Comparison of ENCODE assay signal across 15 cellular contexts in genomic region chr5:82272957-82273356, GRCh38. TPM values are rescaled to one million over a fixed set of nuclear protein-coding genes. Genes with fewer than 3 reads are reported as not detected.
DNase-seq lines count a peak whose midpoint lies in the region; ATAC-seq lines count a peak whose summit lies in the region.
"Had no signal": no experiment of that assay in that cellular context is flagged by ENCODE, and none has a peak within 500 bp of the region (broad histone marks: within the 10 kb centered on the region; RNA-seq: fewer than 3 reads in every experiment).

No MANE protein-coding gene starts in this region.

- peak; percentile 10 for DNase-seq in NCI-H82 (lab: John Stamatoyannopoulos, UW)
- DNase-seq in NCI-H82 treated with DMSO at 0.1 percent for 48 hours (lab: John Stamatoyannopoulos, UW; ENCODE audit: unreplicated experiment): no peak
- peak; percentile 82 for DNase-seq in ELF-1 (ENCODE audit: low read depth, low spot score)
- no peak for DNase-seq in SK-N-MC (ENCODE audit: low read depth, low spot score)
- no peak for DNase-seq in naive B cell
- DNase-seq in HT-29 (ENCODE audit: low spot score): no peak
- DNase-seq in GDM1 (lab: John Stamatoyannopoulos, UW): no peak
- DNase-seq in activated CD4-positive, CD25-positive, alpha-beta regulatory T cell (lab: John Stamatoyannopoulos, UW): no peak
- DNase-seq: 8988T; H7; naive thymus-derived CD4-positive, alpha-beta T cell; NCI-H1092; NCI-H446 had no signal

- H3K27ac Mint-ChIP-seq in naive B cell: peak overlapping the region; percentile 72 to 99 (median 93)

- H3K27ac ChIP-seq in SK-N-MC: peak overlapping the region; percentile 23
- H3K27ac ChIP-seq: tibial nerve had no signal

- H3K9ac ChIP-seq in SK-N-MC (ENCODE audit: insufficient read length): no peak overlapping the region

- peaks cover 28 to 32% of the 10 kb centered on the region in 2 donors for H3K36me3 Mint-ChIP-seq in naive B cell

- no peaks in the 10 kb centered on the region for H3K9me3 ChIP-seq in SK-N-MC (ENCODE audit: low read depth, low read length)
- H3K9me3 ChIP-seq: tibial nerve had no signal

- peaks cover 0 to 9% (median 2%) of the 10 kb centered on the region in 7 donors for H3K9me3 Mint-ChIP-seq in naive B cell

- H3K4me3 Mint-ChIP-seq in naive B cell: peak overlapping the region in 2 of 8 donors; percentile 56 to 76

- peaks cover 48% of the 10 kb centered on the region for H3K36me3 ChIP-seq in SK-N-MC (ENCODE audit: insufficient read depth, low read length)

- no peak overlapping the region for H3K4me3 ChIP-seq in SK-N-MC
- H3K4me3 ChIP-seq: tibial nerve had no signal

- H3K4me1 Mint-ChIP-seq in naive B cell: peaks cover 31 to 47% (median 46%) of the 10 kb centered on the region in 3 donors

- H3K27me3 Mint-ChIP-seq in naive B cell: no peaks in the 10 kb centered on the region
- H3K27me3 Mint-ChIP-seq: naive thymus-derived CD4-positive, alpha-beta T cell had no signal

- no peak for ATAC-seq in naive B cell (ENCODE audit: low read depth in 2 of 2)
- ATAC-seq: naive thymus-derived CD4-positive, alpha-beta T cell; sciatic nerve had no signal

RNA-seq across cellular contexts. Expression of gene RPS23, which starts 5.2 kb away (rescaled TPM):
- 1,000 to 10,000 TPM; 2,987 to 4,520 (median 3,845) TPM for polyA plus RNA-seq in naive B cell (ENCODE audit: low read depth in 6 of 6)
- total RNA-seq in HT-29 (2014; rRNA removed; shearing (Covaris generic)): 1,675 and 2,287 TPM in 2 replicates

Comparison
In these comparisons a context has a peak if more than half of its experiments do, and no peak if none do; other contexts are left out.
1. DNase-seq: peak in NCI-H82 (single experiment) and ELF-1 (single experiment); none in NCI-H82 treated with DMSO at 0.1 percent for 48 hours (single experiment), SK-N-MC (single experiment), naive B cell (single experiment), HT-29 (single experiment), GDM1 (single experiment) and activated CD4-positive, CD25-positive, alpha-beta regulatory T cell (0 of 4).